Comparison of ENCODE assay signal across 21 cellular contexts in genomic region chr20:25050082-25050481, GRCh38. TPM values are rescaled to one million over a fixed set of nuclear protein-coding genes. Genes with fewer than 3 reads are reported as not detected.
DNase-seq lines count a peak whose midpoint lies in the region; ATAC-seq and TF ChIP-seq lines count a peak whose summit lies in the region.
"Had no signal": no experiment of that assay in that cellular context is flagged by ENCODE, and none has a peak within 500 bp of the region (broad histone marks: within the 10 kb centered on the region; RNA-seq: fewer than 3 reads in every experiment).

No MANE protein-coding gene starts in this region.

- H3K27me3 ChIP-seq in left ventricle myocardium inferior (ENCODE audit: low read depth) (no peaks in the 10 kb centered on the region), endodermal cell (ENCODE audit: control insufficient read depth, insufficient read depth, low read length, poor library complexity, severe bottlenecking) (peaks cover 75% of the 10 kb centered on the region), rectal smooth muscle tissue (ENCODE audit: control insufficient read depth, insufficient read depth, low read length) (no peaks in the 10 kb centered on the region), upper lobe of left lung (no peaks in the 10 kb centered on the region)
- H3K27me3 ChIP-seq: spleen had no signal

- H3K4me3 ChIP-seq in left ventricle myocardium inferior (peak overlapping the region; percentile 29), endodermal cell (ENCODE audit: low read length) (no peak overlapping the region), rectal smooth muscle tissue (ENCODE audit: low read length) (no peak overlapping the region), upper lobe of left lung (no peak overlapping the region)
- H3K4me3 ChIP-seq: spleen had no signal

- no peaks in the 10 kb centered on the region for H3K9me3 Mint-ChIP-seq in endodermal cell
- H3K9me3 Mint-ChIP-seq: type B pancreatic cell had no signal

- 90 to 92% methylated on average over 5 to 7 of the region's 7 CpGs for WGBS in endodermal cell (ENCODE audit: insufficient coverage in 1 of 2, insufficient read length in 1 of 2), 2 experiments
- WGBS in upper lobe of left lung, 2 donors = 73 to 77% methylated on average over 4 to 7 of the region's 7 CpGs

- TF ChIP-seq EP300 in upper lobe of left lung (IDR thresholded peaks at IDR 0.05) = no peak

- H3K27ac ChIP-seq in left ventricle myocardium inferior (replicated peaks) = peak overlapping the region; percentile 98
- no peak overlapping the region for H3K27ac ChIP-seq in endodermal cell (ENCODE audit: low read depth, low read length)
- peak overlapping the region; percentile 63 for H3K27ac ChIP-seq in rectal smooth muscle tissue (ENCODE audit: low read depth, low read length)
- peak overlapping the region in 3 of 4 donors; percentile 10 to 42 (median 22) for H3K27ac ChIP-seq in upper lobe of left lung
- H3K27ac ChIP-seq: parathyroid adenoma had no signal

- H3K4me1 ChIP-seq in left ventricle myocardium inferior (peaks cover 98% of the 10 kb centered on the region), endodermal cell (ENCODE audit: control insufficient read depth, insufficient read depth, low read length) (no peaks in the 10 kb centered on the region), rectal smooth muscle tissue (ENCODE audit: control insufficient read depth, insufficient read depth, low read length) (peaks cover 65% of the 10 kb centered on the region), upper lobe of left lung (peaks cover 57 to 87% (median 79%) of the 10 kb centered on the region in 4 donors)

- H3K4me1 Mint-ChIP-seq in endodermal cell = no peaks in the 10 kb centered on the region

- H3K27me3 Mint-ChIP-seq in endodermal cell (ENCODE audit: insufficient read depth) = peaks cover 74% of the 10 kb centered on the region

- no peak for ATAC-seq in Right ventricle myocardium superior (ENCODE audit: poor library complexity)
- ATAC-seq in upper lobe of left lung (ENCODE audit: low FRiP score in 2 of 2) = no peak
- ATAC-seq in HG03280 (IDR thresholded peaks at IDR 0.05; ENCODE audit: unreplicated experiment) = no peak

- no peak overlapping the region for H3K27ac Mint-ChIP-seq in endodermal cell
- H3K27ac Mint-ChIP-seq: type B pancreatic cell had no signal

- H3K9ac ChIP-seq in endodermal cell (ENCODE audit: extremely low read depth, low read length, poor library complexity, severe bottlenecking) (no peak overlapping the region), rectal smooth muscle tissue (ENCODE audit: low read length) (no peak overlapping the region)
- H3K9ac ChIP-seq: parathyroid adenoma had no signal

- intact Hi-C loops in left ventricle myocardium inferior (cut with micrococcal nuclease) (no loop called here), Right ventricle myocardium superior (cut with DNase I) (loop anchor here (10.0 kb wide), 1 partner anchor 205 kb away; no protein-coding TSS in a partner anchor)

- peaks cover 21% of the 10 kb centered on the region for H3K36me3 ChIP-seq in left ventricle myocardium inferior
- H3K36me3 ChIP-seq in endodermal cell (ENCODE audit: control insufficient read depth, insufficient read depth, low read length) = no peaks in the 10 kb centered on the region
- H3K36me3 ChIP-seq in rectal smooth muscle tissue (ENCODE audit: control insufficient read depth, insufficient read depth, low read length) = peaks cover 19% of the 10 kb centered on the region
- H3K36me3 ChIP-seq in upper lobe of left lung = peaks cover 9 to 24% (median 12%) of the 10 kb centered on the region in 4 donors

- no peak for TF ChIP-seq POLR2A in upper lobe of left lung (IDR thresholded peaks at IDR 0.05)

- DNase-seq in left ventricle myocardium inferior (no peak), Right ventricle myocardium superior (no peak), endodermal cell (peak; percentile 14), upper lobe of left lung (no peak), NCI-H1092 (lab: John Stamatoyannopoulos, UW) (no peak), C1 segment of cervical spinal cord (lab: John Stamatoyannopoulos, UW) (no peak)
- DNase-seq: activated CD4-positive, alpha-beta T cell treated with anti-CD3 and anti-CD28 coated beads, Interleukin-2, amount 50 U/mL, for 4 hours; activated naive CD4-positive, alpha-beta T cell treated with anti-CD3 and anti-CD28 coated beads, Interleukin-2, amount 50 U/mL, for 16 hours; cortex of kidney; EL; foreskin melanocyte; MM.1S; NCI-H187 treated with DMSO at 0.1 percent for 48 hours; stimulated activated CD8-positive, alpha-beta memory T cell treated with anti-CD3 and anti-CD28 coated beads, Interleukin-4, amount 100 ng/mL, for 48 hours had no signal

- no peaks in the 10 kb centered on the region for H3K9me3 ChIP-seq in left ventricle myocardium inferior (replicated peaks)
- no peaks in the 10 kb centered on the region for H3K9me3 ChIP-seq in endodermal cell (ENCODE audit: control insufficient read depth, low read length)
- no peaks in the 10 kb centered on the region for H3K9me3 ChIP-seq in upper lobe of left lung
- H3K9me3 ChIP-seq: spleen had no signal

- no peaks in the 10 kb centered on the region for H3K36me3 Mint-ChIP-seq in endodermal cell (ENCODE audit: low read depth)
- H3K36me3 Mint-ChIP-seq: type B pancreatic cell had no signal

- no peak overlapping the region for H3K4me3 Mint-ChIP-seq in endodermal cell
- H3K4me3 Mint-ChIP-seq: type B pancreatic cell had no signal

- TF ChIP-seq CTCF in left ventricle myocardium inferior (IDR thresholded peaks at IDR 0.05; ENCODE audit: borderline replicate concordance) = no peak
- TF ChIP-seq CTCF in endodermal cell (conservative IDR thresholded peaks at IDR 0.05) = no peak
- no peak for TF ChIP-seq CTCF in upper lobe of left lung (IDR thresholded peaks at IDR 0.05)

RNA-seq across cellular contexts. Expression of gene ACSS1, which starts 7.9 kb away (rescaled TPM):
- 159 TPM for total RNA-seq in left ventricle myocardium inferior
- total RNA-seq in Right ventricle myocardium superior = 143 TPM
- under 1 TPM in 1 of 2 donors, not detected in 1; 0.22 TPM for total RNA-seq in endodermal cell
- 0.68 TPM for polyA plus RNA-seq in endodermal cell (2013, experiment 1 of 2)
- polyA plus RNA-seq in endodermal cell (2013, experiment 2 of 2) = 0.50 TPM
- total RNA-seq in upper lobe of left lung = 100 to 1,000 TPM in 1 of 6 donors, 10 to 100 TPM in 5; 39.7 to 122 (median 58.1) TPM

RNA-seq across cellular contexts. Expression of gene VSX1, which starts 31.9 kb away (rescaled TPM):
- total RNA-seq in left ventricle myocardium inferior = 0.33 TPM
- 0.30 TPM for total RNA-seq in Right ventricle myocardium superior
- not detected for total RNA-seq in endodermal cell
- 0.39 TPM for polyA plus RNA-seq in endodermal cell (2013, experiment 1 of 2)
- polyA plus RNA-seq in endodermal cell (2013, experiment 2 of 2) = not detected
- not detected for total RNA-seq in upper lobe of left lung
- total RNA-seq: myocyte, NCI-H460, spleen had no signal
- polyA plus RNA-seq: spleen had no signal

RNA-seq across cellular contexts. Expression of gene APMAP, which starts 57.5 kb away (rescaled TPM):
- total RNA-seq in left ventricle myocardium inferior (23.8 TPM), Right ventricle myocardium superior (23.2 TPM), endodermal cell (10 to 100 TPM; 60.2 to 65.6 TPM), upper lobe of left lung (10 to 100 TPM; 31.4 to 80.1 (median 55.5) TPM)
- polyA plus RNA-seq in endodermal cell (2013, experiment 1 of 2) = 76.8 TPM
- 70.0 TPM for polyA plus RNA-seq in endodermal cell (2013, experiment 2 of 2)

Comparison
In these comparisons a context has a peak if more than half of its experiments do, and no peak if none do; other contexts are left out.
1. RNA of gene ACSS1, which starts 7.9 kb away (total RNA-seq): 159 TPM in left ventricle myocardium inferior (single experiment), 143 TPM in Right ventricle myocardium superior (single experiment) and 39.7 to 122 TPM in upper lobe of left lung; 0.22 TPM in endodermal cell; every median in the first group is over 10 times any median in the second.